In the genomic region with DNA sequence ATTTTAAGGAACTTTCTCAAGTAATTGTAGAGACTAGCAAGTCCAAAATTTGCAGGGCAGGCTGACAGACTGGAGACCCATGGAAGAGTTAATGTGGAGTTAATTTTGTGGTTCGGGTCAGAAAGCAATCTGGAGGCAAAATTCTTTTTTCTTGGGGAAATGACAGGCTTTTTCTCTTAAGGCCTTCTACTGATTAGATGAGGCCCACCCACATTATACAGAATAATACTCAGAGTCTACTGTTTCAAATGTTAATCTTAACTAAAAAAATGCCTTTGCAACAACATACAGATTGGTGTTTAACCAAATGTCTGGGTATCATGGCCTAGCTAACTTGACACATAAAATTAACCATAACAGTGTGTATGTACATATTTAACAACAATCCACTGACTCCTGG, we compare ENCODE assay signal across 10 cellular contexts.
"Had no signal": no experiment of that assay in that cellular context is flagged by ENCODE, and none has a peak within 500 bp of the region (broad histone marks: within the 10 kb centered on the region; RNA-seq: fewer than 3 reads in every experiment).

No MANE protein-coding gene starts in this region.

- H3K4me2 ChIP-seq: GM23338, KMS-11 had no signal

- H3K27ac ChIP-seq: KMS-11 had no signal

- H3K4me3 ChIP-seq: GM23338 had no signal

- ATAC-seq: GM23338 had no signal

- FAIRE-seq: H1, H54, HTR-8/SVneo had no signal

- DNase-seq: H9, HCEC 1CT, HFFc6, IMR-90, KBM-7 had no signal

- H3K9ac ChIP-seq: KMS-11 had no signal

- H2AFZ ChIP-seq: GM23338 had no signal
